Comparison of ENCODE assay signal across 15 cellular contexts in genomic region chr16:67773569-67774456, GRCh38. TPM values are rescaled to one million over a fixed set of nuclear protein-coding genes. Genes with fewer than 3 reads are reported as not detected.
A peak's percentile ranks its signal among the peaks of the same experiment; 100 is the strongest.
DNase-seq lines count a peak whose midpoint lies in the region; ATAC-seq, FAIRE-seq and TF ChIP-seq lines count a peak whose summit lies in the region.
"Had no signal": no experiment of that assay in that cellular context is flagged by ENCODE, and none has a peak within 500 bp of the region (broad histone marks: within the 10 kb centered on the region; RNA-seq: fewer than 3 reads in every experiment).

No MANE protein-coding gene starts in this region.

- peak; percentile 19 for ATAC-seq in esophagus mucosa
- peak; percentile 80 for ATAC-seq in HepG2
- ATAC-seq in natural killer cell, result no peak
- no peak for ATAC-seq in HG02973 (IDR thresholded peaks at IDR 0.05; ENCODE audit: unreplicated experiment)

- peaks cover 10% of the 10 kb centered on the region for H3K79me2 ChIP-seq in HepG2 (ENCODE audit: insufficient read depth, low read length)

- TF ChIP-seq CTCF in ascending aorta (IDR thresholded peaks at IDR 0.05) (no peak), HepG2 (CRISPR knock-in tag; IDR thresholded peaks at IDR 0.05) (no peak), spleen (IDR thresholded peaks at IDR 0.05 in 8 of 11, conservative IDR thresholded peaks at IDR 0.05 in 3 of 11) (no peak), natural killer cell (IDR thresholded peaks at IDR 0.05) (no peak)

- no peak for TF ChIP-seq POLR2A in HepG2 (IDR thresholded peaks at IDR 0.05; ENCODE audit: insufficient read depth in 1 of 2, low read depth in 2 of 2, low read length in 2 of 2)
- TF ChIP-seq POLR2A in spleen (IDR thresholded peaks at IDR 0.05), result no peak

- H3K27me3 ChIP-seq in ascending aorta, result no peaks in the 10 kb centered on the region
- H3K27me3 ChIP-seq in HepG2 (ENCODE audit: control insufficient read depth in 1 of 2, insufficient read depth in 2 of 2, low read length in 2 of 2), result no peaks in the 10 kb centered on the region
- no peaks in the 10 kb centered on the region for H3K27me3 ChIP-seq in spleen (replicated peaks in 1 of 7)
- H3K27me3 ChIP-seq: BLaER1 treated with 17β-estradiol and CSF1 and Interleukin-3, amounts not matched to agents 10 nM and 100 nM had no signal

- peaks cover 3 to 12% of the 10 kb centered on the region in 2 donors for H3K4me1 ChIP-seq in ascending aorta
- H3K4me1 ChIP-seq in HepG2 (ENCODE audit: insufficient read depth, low read length), result peaks cover 18% of the 10 kb centered on the region
- peaks cover 8 to 22% (median 18%) of the 10 kb centered on the region in 6 donors for H3K4me1 ChIP-seq in spleen

- H4K20me1 ChIP-seq in HepG2 (ENCODE audit: insufficient read depth, low read length), result peaks cover 11% of the 10 kb centered on the region; the same call in 1 of the 2 replicates

- in situ Hi-C loops in HepG2 (cut with HindIII; ENCODE audit: extremely low pct_ligation_motif_present, low pct_unique_long_range_greater_than_20kb), result no loop called here
- in situ Hi-C loops in KBM-7 (cut with MboI; ENCODE audit: low pct_unique_long_range_greater_than_20kb, low sequenced_read_pairs), result no loop called here

- H3K9ac ChIP-seq in HepG2 (ENCODE audit: insufficient read depth, low read depth, low read length), result no peak overlapping the region
- H3K9ac ChIP-seq: BLaER1 treated with 17β-estradiol and CSF1 and Interleukin-3, amounts not matched to agents 10 nM and 100 nM had no signal

- DNase-seq in ascending aorta (ENCODE audit: low spot score in 2 of 2), result no peak
- peak; percentile 24 for DNase-seq in HepG2 (ENCODE audit: low spot score)
- DNase-seq in spleen, result no peak
- no peak for DNase-seq in natural killer cell
- no peak for DNase-seq in KBM-7
- DNase-seq in stimulated activated CD4-positive, alpha-beta T cell treated with anti-CD3 and anti-CD28 coated beads, Interleukin-4, amount 100 ng/mL, for 24 hours, result no peak
- DNase-seq: activated gamma-delta T cell treated with Interleukin-2 at 50 U/mL for 16 hours; DMS79 treated with DMSO at 0.1 percent for 48 hours; NCI-H2171 treated with DMSO at 0.1 percent for 48 hours; NK-92 treated with Interleukin-12 subunit alpha and Interleukin-12 subunit beta, amount 100 ng/mL, for 24 hours had no signal

- 64% methylated on average over 6 of the region's 6 CpGs for WGBS in HepG2 (ENCODE audit: low lambda C conversion rate)
- 72 to 79% (median 72%) methylated on average over 6 of the region's 6 CpGs for WGBS in spleen, 5 donors

- intact Hi-C loops in ascending aorta (cut with DNase I) (no loop called here), HepG2 (cut with micrococcal nuclease; ENCODE audit: unreplicated experiment) (no loop called here), spleen (cut with DNase I; ENCODE audit: low total_unique reads) (no loop called here), natural killer cell (cut with micrococcal nuclease) (no loop called here)

- H3K4me3 ChIP-seq in ascending aorta (no peak overlapping the region), HepG2 (replicated peaks in 1 of 3; ENCODE audit: insufficient read depth in 1 of 3, low read depth in 2 of 3, low read length in 3 of 3) (no peak overlapping the region), spleen (no peak overlapping the region)
- H3K4me3 ChIP-seq: BLaER1 treated with 17β-estradiol and CSF1 and Interleukin-3, amounts not matched to agents 10 nM and 100 nM; SK-N-MC had no signal

- H3K27ac ChIP-seq in ascending aorta (peak overlapping the region; percentile 42 to 46), HepG2 (ENCODE audit: extremely low read length, insufficient read depth, low read length) (peak overlapping the region; percentile 9), spleen (peak overlapping the region in 6 of 8 donors; percentile 32 to 65 (median 58))
- H3K27ac ChIP-seq: BLaER1 treated with 17β-estradiol and CSF1 and Interleukin-3, amounts not matched to agents 10 nM and 100 nM; epithelial cell of prostate; SK-N-MC had no signal

- H2AFZ ChIP-seq in HepG2 (ENCODE audit: low read length), result no peak overlapping the region

- peaks cover 0 to 10% of the 10 kb centered on the region in 2 donors for H3K4me1 Mint-ChIP-seq in natural killer cell

- TF ChIP-seq EP300 in HepG2 (IDR thresholded peaks at IDR 0.05; ENCODE audit: low read depth in 2 of 2, low read length in 2 of 2), result no peak
- no peak for TF ChIP-seq EP300 in HepG2 (CRISPR knock-in tag; IDR thresholded peaks at IDR 0.05; ENCODE audit: borderline replicate concordance)

- H3K27me3 Mint-ChIP-seq in natural killer cell (ENCODE audit: low read depth in 2 of 2), result no peaks in the 10 kb centered on the region

- H3K36me3 Mint-ChIP-seq in natural killer cell, result no peaks in the 10 kb centered on the region

- no peak overlapping the region for H3K27ac Mint-ChIP-seq in natural killer cell

- H3K4me2 ChIP-seq in HepG2 (ENCODE audit: low read depth, low read length), result no peak overlapping the region

- no TSS peak for BruUV-seq in HepG2 (replicated peaks; lab: Mats Ljungman, UMichigan)

- FAIRE-seq in HepG2 (lab: Jason Lieb, UNC), result no peak

- POLR2A ChIA-PET in HepG2 (lab: Yijun Ruan, JAX), result no interaction called here

- H3K36me3 ChIP-seq in ascending aorta (peaks cover 0 to 13% of the 10 kb centered on the region in 2 donors), HepG2 (replicated peaks in 1 of 2; ENCODE audit: control insufficient read depth in 1 of 2, insufficient read depth in 2 of 2, low read length in 2 of 2) (peaks cover 2 to 22% of the 10 kb centered on the region in 2 experiments), spleen (peaks cover 0 to 55% (median 19%) of the 10 kb centered on the region in 6 donors)

- TF ChIP-seq RAD21 in HepG2 (CRISPR knock-in tag; IDR thresholded peaks at IDR 0.05), result no peak

- no peaks in the 10 kb centered on the region for H3K9me3 Mint-ChIP-seq in natural killer cell

- H3K4me3 Mint-ChIP-seq in natural killer cell, result no peak overlapping the region

- CTCF ChIA-PET in HepG2 (lab: Yijun Ruan, JAX; ENCODE audit: low intra/inter-chr PET ratio, low total read pairs), result no interaction called here

- H3K9me3 ChIP-seq in ascending aorta (no peaks in the 10 kb centered on the region), HepG2 (ENCODE audit: low read length) (peaks cover 5% of the 10 kb centered on the region; the same call in 1 of the 2 replicates), spleen (no peaks in the 10 kb centered on the region)
- H3K9me3 ChIP-seq: BLaER1 treated with 17β-estradiol and CSF1 and Interleukin-3, amounts not matched to agents 10 nM and 100 nM had no signal

RNA-seq across cellular contexts. Expression of gene RANBP10, which starts 32.5 kb away (rescaled TPM):
- total RNA-seq in ascending aorta, result 50.0 TPM
- total RNA-seq in esophagus mucosa, result 20.1 TPM
- 8.5 and 9.2 TPM in 2 replicates for total RNA-seq in HepG2 (2016; rRNA removed; fragmentation: Illumina TruSeq; extraction: Trizol)
- 2.6 and 3.0 TPM in 2 replicates for total RNA-seq in HepG2 (2016; cell fraction: cytosol; rRNA removed; fragmentation: Illumina TruSeq; extraction: Trizol; ENCODE audit: low read depth)
- total RNA-seq in HepG2 (2016; cell fraction: insoluble cytoplasmic fraction; rRNA removed; fragmentation: Illumina TruSeq; extraction: Trizol), result 8.1 and 8.8 TPM in 2 replicates
- total RNA-seq in HepG2 (2016; cell fraction: membrane; rRNA removed; fragmentation: Illumina TruSeq; extraction: Trizol), result 5.7 and 5.9 TPM in 2 replicates
- total RNA-seq in HepG2 (2016; cell fraction: nucleus; rRNA removed; fragmentation: Illumina TruSeq; extraction: Trizol), result 8.9 and 11.2 TPM in 2 replicates
- polyA plus RNA-seq in HepG2 (2011; rRNA removed), result 22.7 and 24.5 TPM in 2 replicates
- 9.5 and 10.5 TPM in 2 replicates for polyA plus RNA-seq in HepG2 (2011; cell fraction: cytosol; rRNA removed)
- 48.8 and 55.7 TPM in 2 replicates for polyA plus RNA-seq in HepG2 (2011; cell fraction: nucleus; rRNA removed)
- 11.9 and 17.0 TPM in 2 replicates for polyA plus RNA-seq in HepG2 (2012)
- 1.5 and 1.6 TPM in 2 replicates for polyA plus RNA-seq in HepG2 (2016; cell fraction: cytosol; fragmentation: Illumina TruSeq; extraction: Trizol; ENCODE audit: low read depth)
- 8.5 and 11.6 TPM in 2 replicates for polyA plus RNA-seq in HepG2 (2016; cell fraction: insoluble cytoplasmic fraction; fragmentation: Illumina TruSeq; extraction: Trizol; ENCODE audit: low read depth)
- polyA plus RNA-seq in HepG2 (2016; cell fraction: membrane; fragmentation: Illumina TruSeq; extraction: Trizol; ENCODE audit: low read depth), result 3.3 and 3.6 TPM in 2 replicates
- 29.7 and 31.1 TPM in 2 replicates for polyA plus RNA-seq in HepG2 (2016; cell fraction: nucleus; fragmentation: Illumina TruSeq; extraction: Trizol; ENCODE audit: insufficient read depth, low read depth)
- polyA minus RNA-seq in HepG2 (2011; rRNA and poly(A)+ RNA removed; ENCODE audit: low replicate concordance), result 28.0 and 40.9 TPM in 2 replicates
- 8.3 and 9.2 TPM in 2 replicates for polyA minus RNA-seq in HepG2 (2011; cell fraction: cytosol; rRNA and poly(A)+ RNA removed)
- 16.2 and 20.8 TPM in 2 replicates for polyA minus RNA-seq in HepG2 (2011; cell fraction: nucleus; rRNA and poly(A)+ RNA removed)
- 10 to 100 TPM; 19.7 to 38.6 (median 25.9) TPM for total RNA-seq in spleen
- 10 to 100 TPM in 1 of 3 donors, 1 to 10 TPM in 2; 6.6 to 10.7 (median 8.1) TPM for polyA plus RNA-seq in spleen
- total RNA-seq in natural killer cell, result 10 to 100 TPM; 20.9 to 25.8 (median 24.5) TPM

RNA-seq across cellular contexts. Expression of gene TSNAXIP1, which starts 32.9 kb away (rescaled TPM):
- total RNA-seq in ascending aorta, result 5.4 TPM
- total RNA-seq in esophagus mucosa, result 0.40 TPM
- total RNA-seq in HepG2 (2016; rRNA removed; fragmentation: Illumina TruSeq; extraction: Trizol), result 0.10 and 0.86 TPM in 2 replicates
- 0.18 TPM in 1 of 2 replicates, not detected in the other for total RNA-seq in HepG2 (2016; cell fraction: cytosol; rRNA removed; fragmentation: Illumina TruSeq; extraction: Trizol; ENCODE audit: low read depth)
- total RNA-seq in HepG2 (2016; cell fraction: insoluble cytoplasmic fraction; rRNA removed; fragmentation: Illumina TruSeq; extraction: Trizol), result 0.10 and 0.93 TPM in 2 replicates
- total RNA-seq in HepG2 (2016; cell fraction: membrane; rRNA removed; fragmentation: Illumina TruSeq; extraction: Trizol), result 0.24 and 0.25 TPM in 2 replicates
- total RNA-seq in HepG2 (2016; cell fraction: nucleus; rRNA removed; fragmentation: Illumina TruSeq; extraction: Trizol), result 0.84 and 1.0 TPM in 2 replicates
- polyA plus RNA-seq in HepG2 (2011; rRNA removed), result 0.37 and 0.61 TPM in 2 replicates
- polyA plus RNA-seq in HepG2 (2011; cell fraction: cytosol; rRNA removed), result 0.09 and 0.17 TPM in 2 replicates
- polyA plus RNA-seq in HepG2 (2011; cell fraction: nucleus; rRNA removed), result 4.3 and 5.3 TPM in 2 replicates
- 0.23 and 0.63 TPM in 2 replicates for polyA plus RNA-seq in HepG2 (2012)
- polyA plus RNA-seq in HepG2 (2016; cell fraction: cytosol; fragmentation: Illumina TruSeq; extraction: Trizol; ENCODE audit: low read depth), result 0.10 TPM in 1 of 2 replicates, not detected in the other
- polyA plus RNA-seq in HepG2 (2016; cell fraction: insoluble cytoplasmic fraction; fragmentation: Illumina TruSeq; extraction: Trizol; ENCODE audit: low read depth), result 0.16 and 0.74 TPM in 2 replicates
- polyA plus RNA-seq in HepG2 (2016; cell fraction: membrane; fragmentation: Illumina TruSeq; extraction: Trizol; ENCODE audit: low read depth), result 0.08 TPM in 1 of 2 replicates, not detected in the other
- 3.4 and 4.5 TPM in 2 replicates for polyA plus RNA-seq in HepG2 (2016; cell fraction: nucleus; fragmentation: Illumina TruSeq; extraction: Trizol; ENCODE audit: insufficient read depth, low read depth)
- 0.06 and 0.37 TPM in 2 replicates for polyA minus RNA-seq in HepG2 (2011; rRNA and poly(A)+ RNA removed; ENCODE audit: low replicate concordance)
- not detected in 2 replicates for polyA minus RNA-seq in HepG2 (2011; cell fraction: cytosol; rRNA and poly(A)+ RNA removed)
- 0.39 and 2.0 TPM in 2 replicates for polyA minus RNA-seq in HepG2 (2011; cell fraction: nucleus; rRNA and poly(A)+ RNA removed)
- 1 to 10 TPM in 1 of 7 donors, under 1 TPM in 6; 0.44 to 2.7 (median 0.80) TPM for total RNA-seq in spleen
- 1 to 10 TPM; 1.0 to 2.3 (median 1.9) TPM for polyA plus RNA-seq in spleen
- total RNA-seq in natural killer cell, result under 1 TPM in 2 of 3 donors, not detected in 1; 0.15 to 0.68 TPM

RNA-seq across cellular contexts. Expression of gene GFOD2, which starts 54.7 kb away (rescaled TPM):
- total RNA-seq in ascending aorta (43.5 TPM), esophagus mucosa (25.4 TPM), HepG2 (2016; rRNA removed; fragmentation: Illumina TruSeq; extraction: Trizol) (17.2 and 17.6 TPM in 2 replicates), spleen (10 to 100 TPM; 34.6 to 45.6 (median 41.1) TPM), natural killer cell (10 to 100 TPM in 1 of 3 donors, 1 to 10 TPM in 2; 6.5 to 10.9 (median 8.3) TPM)
- total RNA-seq in HepG2 (2016; cell fraction: cytosol; rRNA removed; fragmentation: Illumina TruSeq; extraction: Trizol; ENCODE audit: low read depth), result 5.6 and 6.5 TPM in 2 replicates
- total RNA-seq in HepG2 (2016; cell fraction: insoluble cytoplasmic fraction; rRNA removed; fragmentation: Illumina TruSeq; extraction: Trizol), result 15.5 and 19.1 TPM in 2 replicates
- total RNA-seq in HepG2 (2016; cell fraction: membrane; rRNA removed; fragmentation: Illumina TruSeq; extraction: Trizol), result 13.6 and 15.8 TPM in 2 replicates
- total RNA-seq in HepG2 (2016; cell fraction: nucleus; rRNA removed; fragmentation: Illumina TruSeq; extraction: Trizol), result 9.0 and 12.8 TPM in 2 replicates
- polyA plus RNA-seq in HepG2 (2011; rRNA removed) (11.1 and 12.8 TPM in 2 replicates), spleen (10 to 100 TPM; 10.4 to 21.4 (median 11.6) TPM)
- 11.1 and 12.3 TPM in 2 replicates for polyA plus RNA-seq in HepG2 (2011; cell fraction: cytosol; rRNA removed)
- polyA plus RNA-seq in HepG2 (2011; cell fraction: nucleus; rRNA removed), result 8.1 and 9.3 TPM in 2 replicates
- polyA plus RNA-seq in HepG2 (2012), result 7.0 and 7.9 TPM in 2 replicates
- 2.9 and 5.2 TPM in 2 replicates for polyA plus RNA-seq in HepG2 (2016; cell fraction: cytosol; fragmentation: Illumina TruSeq; extraction: Trizol; ENCODE audit: low read depth)
- polyA plus RNA-seq in HepG2 (2016; cell fraction: insoluble cytoplasmic fraction; fragmentation: Illumina TruSeq; extraction: Trizol; ENCODE audit: low read depth), result 12.7 and 14.1 TPM in 2 replicates
- polyA plus RNA-seq in HepG2 (2016; cell fraction: membrane; fragmentation: Illumina TruSeq; extraction: Trizol; ENCODE audit: low read depth), result 8.7 and 9.6 TPM in 2 replicates
- 18.9 and 20.0 TPM in 2 replicates for polyA plus RNA-seq in HepG2 (2016; cell fraction: nucleus; fragmentation: Illumina TruSeq; extraction: Trizol; ENCODE audit: insufficient read depth, low read depth)
- 26.4 and 27.3 TPM in 2 replicates for polyA minus RNA-seq in HepG2 (2011; rRNA and poly(A)+ RNA removed; ENCODE audit: low replicate concordance)
- polyA minus RNA-seq in HepG2 (2011; cell fraction: cytosol; rRNA and poly(A)+ RNA removed), result 6.1 and 9.6 TPM in 2 replicates
- 8.1 and 8.8 TPM in 2 replicates for polyA minus RNA-seq in HepG2 (2011; cell fraction: nucleus; rRNA and poly(A)+ RNA removed)

Comparison
In these comparisons a context has a peak if more than half of its experiments do, and no peak if none do; other contexts are left out.
1. ATAC-seq: peak in esophagus mucosa (single experiment) and HepG2 (single experiment); none in natural killer cell (0 of 3) and HG02973 (single experiment).
2. Peak in every context shown above with its lines, with median percentiles within 50 percentile points of each other: H3K27ac ChIP-seq.